8 cellular contexts compared by ENCODE assay signal in the genomic region with DNA sequence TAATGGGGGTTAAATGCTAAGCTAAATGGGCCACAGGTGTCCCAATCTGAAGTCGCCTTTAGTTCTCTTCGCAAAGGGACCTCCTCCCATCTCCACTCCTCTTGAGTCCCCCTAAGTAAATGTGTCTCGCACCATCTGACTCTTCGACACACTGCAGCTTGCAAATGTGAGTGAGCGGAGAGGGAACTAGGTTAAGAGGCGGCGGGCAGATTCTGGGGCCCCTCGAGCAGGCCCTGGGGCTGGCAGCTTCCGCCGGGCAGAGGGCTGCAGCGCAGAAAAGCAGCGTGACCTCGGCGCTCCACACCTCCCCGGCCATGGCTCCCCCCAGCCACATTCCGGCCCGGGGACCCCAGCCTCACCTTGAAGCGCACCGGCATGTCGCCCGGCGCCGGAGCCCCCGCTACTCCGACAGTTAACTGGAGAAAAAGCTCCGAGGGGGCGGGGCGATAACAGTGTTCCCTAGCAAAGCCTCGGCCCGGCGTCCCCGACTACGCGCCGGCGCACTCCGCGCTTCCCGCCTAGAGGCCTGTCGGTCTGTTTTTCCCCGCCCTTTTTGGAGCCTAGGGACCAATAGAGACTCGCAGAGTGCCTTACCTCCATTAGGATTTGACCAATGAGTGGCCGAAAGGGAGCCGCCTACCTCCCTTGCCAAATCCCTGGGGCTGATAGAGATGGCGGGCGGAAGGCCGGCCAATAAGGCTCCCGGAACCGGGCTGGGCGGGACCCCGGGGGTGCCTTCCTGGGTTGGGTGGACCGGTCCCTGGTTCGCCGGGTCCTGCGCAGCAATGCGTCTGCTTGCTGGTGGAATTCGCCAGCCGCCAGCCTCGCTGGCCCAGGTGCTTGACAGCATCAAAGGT. TPM values are rescaled to one million over a fixed set of nuclear protein-coding genes. Genes with fewer than 3 reads are reported as not detected.
DNase-seq lines count a peak whose midpoint lies in the region; ATAC-seq lines count a peak whose summit lies in the region.

A gene with protein sequence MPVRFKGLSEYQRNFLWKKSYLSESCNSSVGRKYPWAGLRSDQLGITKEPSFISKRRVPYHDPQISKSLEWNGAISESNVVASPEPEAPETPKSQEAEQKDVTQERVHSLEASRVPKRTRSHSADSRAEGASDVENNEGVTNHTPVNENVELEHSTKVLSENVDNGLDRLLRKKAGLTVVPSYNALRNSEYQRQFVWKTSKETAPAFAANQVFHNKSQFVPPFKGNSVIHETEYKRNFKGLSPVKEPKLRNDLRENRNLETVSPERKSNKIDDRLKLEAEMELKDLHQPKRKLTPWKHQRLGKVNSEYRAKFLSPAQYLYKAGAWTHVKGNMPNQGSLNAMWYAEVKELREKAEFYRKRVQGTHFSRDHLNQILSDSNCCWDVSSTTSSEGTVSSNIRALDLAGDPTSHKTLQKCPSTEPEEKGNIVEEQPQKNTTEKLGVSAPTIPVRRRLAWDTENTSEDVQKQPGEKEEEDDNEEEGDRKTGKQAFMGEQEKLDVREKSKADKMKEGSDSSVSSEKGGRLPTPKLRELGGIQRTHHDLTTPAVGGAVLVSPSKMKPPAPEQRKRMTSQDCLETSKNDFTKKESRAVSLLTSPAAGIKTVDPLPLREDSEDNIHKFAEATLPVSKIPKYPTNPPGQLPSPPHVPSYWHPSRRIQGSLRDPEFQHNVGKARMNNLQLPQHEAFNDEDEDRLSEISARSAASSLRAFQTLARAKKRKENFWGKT (minus strand): TSS at position 494 of the 857 bp plus-strand sequence. CDS start 117 bp downstream, at position 377.

- peaks cover 18% of the 10 kb centered on the region for H3K27me3 Mint-ChIP-seq in activated CD8-positive, alpha-beta memory T cell treated with anti-CD3 and anti-CD28 coated beads, Interleukin-2, amount 10 ng/mL, durations not matched to agents 7 days and 5 days

- peak within 1 kb of the TSS; percentile 83 for H3K9ac ChIP-seq in NT2/D1 (ENCODE audit: insufficient read length, low read depth)

- no peaks in the 10 kb centered on the region for H3K9me3 ChIP-seq in NT2/D1 (ENCODE audit: insufficient read depth, low read length)

- CTCF ChIA-PET in activated CD8-positive, alpha-beta memory T cell treated with anti-CD3 and anti-CD28 coated beads, Interleukin-2, amount 10 ng/mL, durations not matched to agents 7 days and 5 days (lab: Charles Lee): interaction anchor here (0.8 to 2.1 kb wide), 6 partner anchors 13 to 476 kb away, joined by 3 to 9 read pairs (median 5); a partner anchor contains a TSS

- peak; percentile 98 for DNase-seq in COLO668 (lab: John Stamatoyannopoulos, UW; ENCODE audit: unreplicated experiment)
- DNase-seq in HUDEP-2 (lab: John Stamatoyannopoulos, UW; ENCODE audit: unreplicated experiment in 76 of 76): peak in 75 of 76 experiments; percentile 77 to 99 (median 95)
- DNase-seq in NT2/D1 (ENCODE audit: low read depth, low spot score): peak; percentile 98
- DNase-seq in activated CD8-positive, alpha-beta memory T cell treated with anti-CD3 and anti-CD28 coated beads, Interleukin-2, amount 10 ng/mL, durations not matched to agents 7 days and 5 days: peak; percentile 98
- DNase-seq in mesenteric fat pad (ENCODE audit: low spot score): peak; percentile 97
- peak; percentile 77 for DNase-seq in stimulated activated CD8-positive, alpha-beta memory T cell treated with anti-CD3 and anti-CD28 coated beads, Interleukin-15, amount 100 ng/mL, for 24 hours (ENCODE audit: low read depth)

- H3K27ac Mint-ChIP-seq in activated CD8-positive, alpha-beta memory T cell treated with anti-CD3 and anti-CD28 coated beads, Interleukin-2, amount 10 ng/mL, durations not matched to agents 7 days and 5 days: peak within 1 kb of the TSS; percentile 75

- H3K27me3 ChIP-seq in NT2/D1 (ENCODE audit: insufficient read depth, insufficient read length): no peaks in the 10 kb centered on the region

- peak within 1 kb of the TSS; percentile 79 for H3K4me3 Mint-ChIP-seq in activated CD8-positive, alpha-beta memory T cell treated with anti-CD3 and anti-CD28 coated beads, Interleukin-2, amount 10 ng/mL, durations not matched to agents 7 days and 5 days

- peaks cover 14% of the 10 kb centered on the region for H3K36me3 ChIP-seq in NT2/D1 (ENCODE audit: insufficient read depth, insufficient read length, low read length)

- H3K4me1 ChIP-seq in NT2/D1 (ENCODE audit: insufficient read depth, insufficient read length): no peaks in the 10 kb centered on the region

- H3K9me3 Mint-ChIP-seq in activated CD8-positive, alpha-beta memory T cell treated with anti-CD3 and anti-CD28 coated beads, Interleukin-2, amount 10 ng/mL, durations not matched to agents 7 days and 5 days (ENCODE audit: low read depth): no peaks in the 10 kb centered on the region

- in situ Hi-C loops in endometrial microvascular endothelial cells (cut with HindIII; ENCODE audit: inconsistent ontology term, low pct_unique_long_range_greater_than_20kb, low sequenced_read_pairs): no loop called here

- peaks cover 5% of the 10 kb centered on the region for H3K36me3 Mint-ChIP-seq in activated CD8-positive, alpha-beta memory T cell treated with anti-CD3 and anti-CD28 coated beads, Interleukin-2, amount 10 ng/mL, durations not matched to agents 7 days and 5 days

- ATAC-seq in GM21381 (IDR thresholded peaks at IDR 0.05; ENCODE audit: unreplicated experiment): peak; percentile 99
- peak; percentile 99 for ATAC-seq in activated CD8-positive, alpha-beta memory T cell treated with anti-CD3 and anti-CD28 coated beads, Interleukin-2, amount 10 ng/mL, durations not matched to agents 7 days and 5 days

- H3K4me1 Mint-ChIP-seq in activated CD8-positive, alpha-beta memory T cell treated with anti-CD3 and anti-CD28 coated beads, Interleukin-2, amount 10 ng/mL, durations not matched to agents 7 days and 5 days: peaks cover 42% of the 10 kb centered on the region

- peak within 1 kb of the TSS; percentile 69 for H3K4me3 ChIP-seq in NT2/D1 (ENCODE audit: insufficient read length, low read depth)

RNA-seq across cellular contexts. Expression of the gene that starts here (rescaled TPM):
- 10 to 100 TPM; 22.2 to 27.6 TPM for total RNA-seq in activated CD8-positive, alpha-beta memory T cell treated with anti-CD3 and anti-CD28 coated beads, Interleukin-2, amount 10 ng/mL, durations not matched to agents 7 days and 5 days
- total RNA-seq in endometrial microvascular endothelial cells (ENCODE audit: inconsistent ontology term) (10.4 TPM), mesenteric fat pad (14.9 TPM)

Comparison
In these comparisons a context has a peak if more than half of its experiments do, and no peak if none do; other contexts are left out.
1. Peak in every context shown above with its lines: DNase-seq, ATAC-seq and H3K4me3 ChIP-seq.